Comparison of ENCODE assay signal across 9 cellular contexts in genomic region chr2:88212251-88212790, GRCh38. TPM values are rescaled to one million over a fixed set of nuclear protein-coding genes. Genes with fewer than 3 reads are reported as not detected.
DNase-seq lines count a peak whose midpoint lies in the region; ATAC-seq and TF ChIP-seq lines count a peak whose summit lies in the region.
"Had no signal": no experiment of that assay in that cellular context is flagged by ENCODE, and none has a peak within 500 bp of the region (broad histone marks: within the 10 kb centered on the region; RNA-seq: fewer than 3 reads in every experiment).

No MANE protein-coding gene starts in this region.

- H3K36me3 Mint-ChIP-seq in CD14-positive monocyte (no peaks in the 10 kb centered on the region), HFFc6 (ENCODE audit: low read depth) (no peaks in the 10 kb centered on the region)
- H3K36me3 Mint-ChIP-seq in activated naive CD4-positive, alpha-beta T cell treated with anti-CD3 and anti-CD28 coated beads, Interleukin-2, amount 50 U/mL, for 72 hours = no peaks in the 10 kb centered on the region

- no peak overlapping the region for H3K4me3 ChIP-seq in WERI-Rb-1 (ENCODE audit: low read depth, low read length)
- H3K4me3 ChIP-seq: SJSA1 had no signal

- H3K27ac Mint-ChIP-seq in CD14-positive monocyte (no peak overlapping the region), HFFc6 (no peak overlapping the region)
- H3K27ac Mint-ChIP-seq in activated naive CD4-positive, alpha-beta T cell treated with anti-CD3 and anti-CD28 coated beads, Interleukin-2, amount 50 U/mL, for 72 hours = no peak overlapping the region

- no peak overlapping the region for H3K27ac ChIP-seq in WERI-Rb-1
- H3K27ac ChIP-seq: SJSA1 had no signal

- H3K36me3 ChIP-seq in WERI-Rb-1 = no peaks in the 10 kb centered on the region
- H3K36me3 ChIP-seq: SJSA1 had no signal

- H3K27me3 Mint-ChIP-seq in CD14-positive monocyte (ENCODE audit: low read depth in 3 of 3) = peaks cover 3 to 12% (median 6%) of the 10 kb centered on the region in 3 donors
- H3K27me3 Mint-ChIP-seq in HFFc6 (ENCODE audit: insufficient read depth) = peaks cover 14% of the 10 kb centered on the region

- intact Hi-C loops in CD14-positive monocyte (cut with micrococcal nuclease) = no loop called here

- DNase-seq in CD14-positive monocyte (ENCODE audit: low spot score) (no peak), HFFc6 (peak; percentile 4), WERI-Rb-1 (no peak), left lobe of liver (ENCODE audit: low spot score) (no peak), mesenteric fat pad (ENCODE audit: low spot score) (no peak), NCI-H446 (lab: John Stamatoyannopoulos, UW) (no peak)
- DNase-seq in activated naive CD4-positive, alpha-beta T cell treated with anti-CD3 and anti-CD28 coated beads, Interleukin-2, amount 50 U/mL, for 72 hours (ENCODE audit: low spot score in 2 of 2) = no peak

- peaks cover 80% of the 10 kb centered on the region for H3K27me3 ChIP-seq in WERI-Rb-1 (ENCODE audit: insufficient read depth, low read depth, severe bottlenecking)

- H3K9me3 ChIP-seq in WERI-Rb-1 (ENCODE audit: severe bottlenecking) = no peaks in the 10 kb centered on the region
- H3K9me3 ChIP-seq: SJSA1 had no signal

- peak; percentile 64 for ATAC-seq in left lobe of liver
- ATAC-seq in HG03378 (IDR thresholded peaks at IDR 0.05; ENCODE audit: unreplicated experiment) = no peak
- no peak for ATAC-seq in activated naive CD4-positive, alpha-beta T cell treated with anti-CD3 and anti-CD28 coated beads, Interleukin-2, amount 50 U/mL, for 72 hours

- peaks cover 0 to 12% (median 0%) of the 10 kb centered on the region in 7 donors for H3K9me3 Mint-ChIP-seq in CD14-positive monocyte
- H3K9me3 Mint-ChIP-seq in HFFc6 = no peaks in the 10 kb centered on the region
- H3K9me3 Mint-ChIP-seq in activated naive CD4-positive, alpha-beta T cell treated with anti-CD3 and anti-CD28 coated beads, Interleukin-2, amount 50 U/mL, for 72 hours = no peaks in the 10 kb centered on the region

- no peak overlapping the region for H3K4me3 Mint-ChIP-seq in CD14-positive monocyte
- H3K4me3 Mint-ChIP-seq in HFFc6 = no peak overlapping the region

- TF ChIP-seq CTCF in CD14-positive monocyte (IDR thresholded peaks at IDR 0.05) (peak; percentile 7), HFFc6 (IDR thresholded peaks at IDR 0.05) (peak; percentile 60), WERI-Rb-1 (IDR thresholded peaks at IDR 0.05; ENCODE audit: low read depth, low read length) (0 out of 2 replicates have a peak, but pooled peaks have one; percentile 21)

- H3K4me1 Mint-ChIP-seq in CD14-positive monocyte (no peaks in the 10 kb centered on the region), HFFc6 (ENCODE audit: low read depth) (no peaks in the 10 kb centered on the region)

RNA-seq across cellular contexts. Expression of gene THNSL2, which starts 42.2 kb away (rescaled TPM):
- under 1 TPM in 1 of 2 donors, not detected in 1; 0.39 TPM for polyA plus RNA-seq in CD14-positive monocyte
- total RNA-seq in HFFc6 (2021; fragmentation: NEBNext Ultra II Directional; extraction: Animal tissue kit (Norgen Biotek cat#: 25700)) = not detected
- 58.6 TPM for total RNA-seq in left lobe of liver
- 21.1 TPM for total RNA-seq in mesenteric fat pad
- 1 to 10 TPM; 1.1 to 1.4 TPM for total RNA-seq in activated naive CD4-positive, alpha-beta T cell treated with anti-CD3 and anti-CD28 coated beads, Interleukin-2, amount 50 U/mL, for 72 hours

Comparison
In these comparisons a context has a peak if more than half of its experiments do, and no peak if none do; other contexts are left out.
1. CTCF ChIP-seq: peak in every context shown above with its lines; median percentile 60 in HFFc6; 21 in WERI-Rb-1; 7 in CD14-positive monocyte.